Comparison of ENCODE assay signal across 15 cellular contexts in genomic region chr2:241608881-241609280, GRCh38. TPM values are rescaled to one million over a fixed set of nuclear protein-coding genes. Genes with fewer than 3 reads are reported as not detected.
A peak's percentile ranks its signal among the peaks of the same experiment; 100 is the strongest.
DNase-seq lines count a peak whose midpoint lies in the region; ATAC-seq and TF ChIP-seq lines count a peak whose summit lies in the region.
"Had no signal": no experiment of that assay in that cellular context is flagged by ENCODE, and none has a peak within 500 bp of the region (broad histone marks: within the 10 kb centered on the region; RNA-seq: fewer than 3 reads in every experiment).

No MANE protein-coding gene starts in this region.

- POLR2A ChIA-PET in naive thymus-derived CD8-positive, alpha-beta T cell (lab: Charles Lee) = interaction anchor here (2.9 kb wide), 1 partner anchor 29 kb away, joined by 14 read pairs; the partner anchor contains the start of genes ATG4B and THAP4

- no peaks in the 10 kb centered on the region for H3K9me3 ChIP-seq in CD4-positive, CD25-positive, alpha-beta regulatory T cell (ENCODE audit: control insufficient read depth in 2 of 2, low read length in 2 of 2)
- H3K9me3 ChIP-seq in KOPT-K1 (ENCODE audit: insufficient read depth, low read length, poor library complexity, severe bottlenecking) = no peaks in the 10 kb centered on the region
- H3K9me3 ChIP-seq in left ventricle myocardium inferior (replicated peaks) = no peaks in the 10 kb centered on the region
- H3K9me3 ChIP-seq: BE2C, right atrium auricular region, SJSA1 had no signal

- peaks cover 17% of the 10 kb centered on the region for H3K36me3 ChIP-seq in CD4-positive, CD25-positive, alpha-beta regulatory T cell (ENCODE audit: control insufficient read depth, insufficient read depth, low read length)
- H3K36me3 ChIP-seq in KOPT-K1 (ENCODE audit: insufficient read depth, low read length) (peaks cover 33% of the 10 kb centered on the region), left ventricle myocardium inferior (peaks cover 35% of the 10 kb centered on the region)

- peak overlapping the region; percentile 56 to 73 (median 68) for H3K4me3 Mint-ChIP-seq in CD4-positive, CD25-positive, alpha-beta regulatory T cell
- H3K4me3 Mint-ChIP-seq in activated T-helper 1 cell treated with anti-CD3 and anti-CD28 coated beads, Interleukin-12 subunit alpha, Interleukin-12 subunit beta, Interleukin-2, Interleukin-4 antibody, amounts not matched to agents 30 ng/mL and 10 ng/mL and 1 ng/mL, durations not matched to agents 14 hours and 24 hours and 36 hours = peak overlapping the region; percentile 78
- H3K4me3 Mint-ChIP-seq in naive thymus-derived CD8-positive, alpha-beta T cell = peak overlapping the region; percentile 48 to 83 (median 72)

- no peak overlapping the region for H3K27ac ChIP-seq in CD4-positive, CD25-positive, alpha-beta regulatory T cell (ENCODE audit: insufficient read depth, low read length, poor library complexity, severe bottlenecking)
- peak overlapping the region; percentile 24 for H3K27ac ChIP-seq in KOPT-K1 (ENCODE audit: low read depth, low read length, poor library complexity, severe bottlenecking)
- H3K27ac ChIP-seq in left ventricle myocardium inferior (replicated peaks) = no peak overlapping the region
- H3K27ac ChIP-seq: coronary artery, SJSA1 had no signal

- ATAC-seq in CD4-positive, CD25-positive, alpha-beta regulatory T cell (ENCODE audit: low read depth in 2 of 2) = no peak
- ATAC-seq in naive thymus-derived CD8-positive, alpha-beta T cell = no peak

- intact Hi-C loops in activated T-helper 1 cell treated with anti-CD3 and anti-CD28 coated beads, Interleukin-12 subunit alpha, Interleukin-12 subunit beta, Interleukin-2, Interleukin-4 antibody, amounts not matched to agents 30 ng/mL and 10 ng/mL and 1 ng/mL, durations not matched to agents 14 hours and 24 hours and 36 hours (cut with micrococcal nuclease) = no loop called here
- intact Hi-C loops in left ventricle myocardium inferior (cut with micrococcal nuclease) = no loop called here

- H3K27me3 Mint-ChIP-seq in CD4-positive, CD25-positive, alpha-beta regulatory T cell = no peaks in the 10 kb centered on the region
- no peaks in the 10 kb centered on the region for H3K27me3 Mint-ChIP-seq in activated T-helper 1 cell treated with anti-CD3 and anti-CD28 coated beads, Interleukin-12 subunit alpha, Interleukin-12 subunit beta, Interleukin-2, Interleukin-4 antibody, amounts not matched to agents 30 ng/mL and 10 ng/mL and 1 ng/mL, durations not matched to agents 14 hours and 24 hours and 36 hours (ENCODE audit: insufficient read depth)
- no peaks in the 10 kb centered on the region for H3K27me3 Mint-ChIP-seq in naive thymus-derived CD8-positive, alpha-beta T cell

- peak overlapping the region; percentile 39 to 91 (median 87) for H3K27ac Mint-ChIP-seq in CD4-positive, CD25-positive, alpha-beta regulatory T cell
- H3K27ac Mint-ChIP-seq in activated T-helper 1 cell treated with anti-CD3 and anti-CD28 coated beads, Interleukin-12 subunit alpha, Interleukin-12 subunit beta, Interleukin-2, Interleukin-4 antibody, amounts not matched to agents 30 ng/mL and 10 ng/mL and 1 ng/mL, durations not matched to agents 14 hours and 24 hours and 36 hours = peak overlapping the region; percentile 9
- H3K27ac Mint-ChIP-seq in naive thymus-derived CD8-positive, alpha-beta T cell = peak overlapping the region; percentile 2 to 88 (median 78)
- H3K27ac Mint-ChIP-seq: activated naive CD4-positive, alpha-beta T cell treated with anti-CD3 and anti-CD28 coated beads, Interleukin-2, amount 50 U/mL, for 72 hours had no signal

- TF ChIP-seq CTCF in left ventricle myocardium inferior (IDR thresholded peaks at IDR 0.05; ENCODE audit: borderline replicate concordance) = no peak

- H3K27me3 ChIP-seq in CD4-positive, CD25-positive, alpha-beta regulatory T cell (ENCODE audit: control insufficient read depth, insufficient read depth, low read length) = no peaks in the 10 kb centered on the region
- H3K27me3 ChIP-seq in left ventricle myocardium inferior (ENCODE audit: low read depth) = no peaks in the 10 kb centered on the region
- H3K27me3 ChIP-seq: BE2C, right atrium auricular region, SJSA1 had no signal

- peaks cover 21% of the 10 kb centered on the region for H3K4me1 ChIP-seq in CD4-positive, CD25-positive, alpha-beta regulatory T cell (ENCODE audit: control insufficient read depth, insufficient read depth, low read length, poor library complexity, severe bottlenecking)
- peaks cover 46% of the 10 kb centered on the region for H3K4me1 ChIP-seq in left ventricle myocardium inferior

- peaks cover 11 to 27% (median 18%) of the 10 kb centered on the region in 4 donors for H3K4me1 Mint-ChIP-seq in CD4-positive, CD25-positive, alpha-beta regulatory T cell
- peaks cover 18% of the 10 kb centered on the region for H3K4me1 Mint-ChIP-seq in activated T-helper 1 cell treated with anti-CD3 and anti-CD28 coated beads, Interleukin-12 subunit alpha, Interleukin-12 subunit beta, Interleukin-2, Interleukin-4 antibody, amounts not matched to agents 30 ng/mL and 10 ng/mL and 1 ng/mL, durations not matched to agents 14 hours and 24 hours and 36 hours (ENCODE audit: low read depth)
- H3K4me1 Mint-ChIP-seq in naive thymus-derived CD8-positive, alpha-beta T cell = peaks cover 14 to 26% (median 20%) of the 10 kb centered on the region in 4 donors

- H3K4me3 ChIP-seq in CD4-positive, CD25-positive, alpha-beta regulatory T cell (ENCODE audit: low read depth, low read length) = no peak overlapping the region
- H3K4me3 ChIP-seq in left ventricle myocardium inferior = no peak overlapping the region
- H3K4me3 ChIP-seq: SJSA1 had no signal

- peaks cover 5% of the 10 kb centered on the region for H3K36me3 Mint-ChIP-seq in CD4-positive, CD25-positive, alpha-beta regulatory T cell
- H3K36me3 Mint-ChIP-seq in activated T-helper 1 cell treated with anti-CD3 and anti-CD28 coated beads, Interleukin-12 subunit alpha, Interleukin-12 subunit beta, Interleukin-2, Interleukin-4 antibody, amounts not matched to agents 30 ng/mL and 10 ng/mL and 1 ng/mL, durations not matched to agents 14 hours and 24 hours and 36 hours (ENCODE audit: low read depth) = peaks cover 25% of the 10 kb centered on the region
- H3K36me3 Mint-ChIP-seq in naive thymus-derived CD8-positive, alpha-beta T cell = peaks cover 0 to 18% (median 0%) of the 10 kb centered on the region in 3 donors

- no peak for DNase-seq in CD4-positive, CD25-positive, alpha-beta regulatory T cell
- no peak for DNase-seq in activated T-helper 1 cell treated with anti-CD3 and anti-CD28 coated beads, Interleukin-12 subunit alpha, Interleukin-12 subunit beta, Interleukin-2, Interleukin-4 antibody, amounts not matched to agents 30 ng/mL and 10 ng/mL and 1 ng/mL, durations not matched to agents 14 hours and 24 hours and 36 hours (ENCODE audit: low spot score)
- no peak for DNase-seq in naive thymus-derived CD8-positive, alpha-beta T cell
- no peak for DNase-seq in left ventricle myocardium inferior
- DNase-seq in dermis blood vessel endothelial cell = no peak
- DNase-seq in NCI-H82 treated with DMSO at 0.1 percent for 48 hours (lab: John Stamatoyannopoulos, UW; ENCODE audit: unreplicated experiment) = no peak
- DNase-seq in stimulated activated CD4-positive, alpha-beta T cell treated with anti-CD3 and anti-CD28 coated beads, Interleukin-2, amount 100 ng/mL, for 24 hours = no peak
- DNase-seq: activated CD4-positive, CD25-positive, alpha-beta regulatory T cell treated with anti-CD3 and anti-CD28 coated beads, Interleukin-2, amount 50 U/mL, for 72 hours; BE2C; NCI-H1694 had no signal

- no peaks in the 10 kb centered on the region for H3K9me3 Mint-ChIP-seq in CD4-positive, CD25-positive, alpha-beta regulatory T cell
- H3K9me3 Mint-ChIP-seq in activated T-helper 1 cell treated with anti-CD3 and anti-CD28 coated beads, Interleukin-12 subunit alpha, Interleukin-12 subunit beta, Interleukin-2, Interleukin-4 antibody, amounts not matched to agents 30 ng/mL and 10 ng/mL and 1 ng/mL, durations not matched to agents 14 hours and 24 hours and 36 hours = no peaks in the 10 kb centered on the region
- H3K9me3 Mint-ChIP-seq in naive thymus-derived CD8-positive, alpha-beta T cell = no peaks in the 10 kb centered on the region
- H3K9me3 Mint-ChIP-seq: activated naive CD4-positive, alpha-beta T cell treated with anti-CD3 and anti-CD28 coated beads, Interleukin-2, amount 50 U/mL, for 72 hours had no signal

RNA-seq across cellular contexts. Expression of gene THAP4, which starts 28.1 kb away (rescaled TPM):
- 47.8 TPM for total RNA-seq in CD4-positive, CD25-positive, alpha-beta regulatory T cell
- 10 to 100 TPM; 37.5 to 42.8 (median 39.6) TPM for polyA plus RNA-seq in CD4-positive, CD25-positive, alpha-beta regulatory T cell
- total RNA-seq in activated T-helper 1 cell treated with anti-CD3 and anti-CD28 coated beads, Interleukin-12 subunit alpha, Interleukin-12 subunit beta, Interleukin-2, Interleukin-4 antibody, amounts not matched to agents 30 ng/mL and 10 ng/mL and 1 ng/mL, durations not matched to agents 14 hours and 24 hours and 36 hours = 53.1 and 58.5 TPM in 2 replicates
- total RNA-seq in naive thymus-derived CD8-positive, alpha-beta T cell = 10 to 100 TPM; 28.4 to 31.8 TPM
- polyA plus RNA-seq in naive thymus-derived CD8-positive, alpha-beta T cell = 10 to 100 TPM; 29.6 to 58.4 (median 38.9) TPM
- total RNA-seq in left ventricle myocardium inferior (68.8 TPM), dermis blood vessel endothelial cell (37.8 and 46.6 TPM in 2 replicates)

RNA-seq across cellular contexts. Expression of gene ATG4B, which starts 28.6 kb away (rescaled TPM):
- 158 TPM for total RNA-seq in CD4-positive, CD25-positive, alpha-beta regulatory T cell
- 10 to 100 TPM; 43.7 to 59.6 (median 56.2) TPM for polyA plus RNA-seq in CD4-positive, CD25-positive, alpha-beta regulatory T cell
- total RNA-seq in activated T-helper 1 cell treated with anti-CD3 and anti-CD28 coated beads, Interleukin-12 subunit alpha, Interleukin-12 subunit beta, Interleukin-2, Interleukin-4 antibody, amounts not matched to agents 30 ng/mL and 10 ng/mL and 1 ng/mL, durations not matched to agents 14 hours and 24 hours and 36 hours = 116 and 126 TPM in 2 replicates
- total RNA-seq in naive thymus-derived CD8-positive, alpha-beta T cell = 100 to 1,000 TPM; 103 to 104 TPM
- polyA plus RNA-seq in naive thymus-derived CD8-positive, alpha-beta T cell = 10 to 100 TPM; 45.8 to 60.1 (median 46.5) TPM
- 39.9 TPM for total RNA-seq in left ventricle myocardium inferior
- 66.4 and 88.5 TPM in 2 replicates for total RNA-seq in dermis blood vessel endothelial cell

RNA-seq across cellular contexts. Expression of gene BOK, which starts 50.3 kb away (rescaled TPM):
- not detected for total RNA-seq in CD4-positive, CD25-positive, alpha-beta regulatory T cell
- not detected for polyA plus RNA-seq in CD4-positive, CD25-positive, alpha-beta regulatory T cell
- 0.07 TPM in 1 of 2 replicates, not detected in the other for total RNA-seq in activated T-helper 1 cell treated with anti-CD3 and anti-CD28 coated beads, Interleukin-12 subunit alpha, Interleukin-12 subunit beta, Interleukin-2, Interleukin-4 antibody, amounts not matched to agents 30 ng/mL and 10 ng/mL and 1 ng/mL, durations not matched to agents 14 hours and 24 hours and 36 hours
- not detected for total RNA-seq in naive thymus-derived CD8-positive, alpha-beta T cell
- polyA plus RNA-seq in naive thymus-derived CD8-positive, alpha-beta T cell = under 1 TPM in 1 of 3 donors, not detected in 2; 0.53 TPM
- total RNA-seq in left ventricle myocardium inferior (2.4 TPM), dermis blood vessel endothelial cell (88.1 and 99.4 TPM in 2 replicates)

Comparison
In these comparisons a context has a peak if more than half of its experiments do, and no peak if none do; other contexts are left out.
1. H3K27ac Mint-ChIP-seq: peak in every context shown above with its lines; median percentile 87 in CD4-positive, CD25-positive, alpha-beta regulatory T cell; 78 in naive thymus-derived CD8-positive, alpha-beta T cell; 9 in activated T-helper 1 cell treated with anti-CD3 and anti-CD28 coated beads, Interleukin-12 subunit alpha, Interleukin-12 subunit beta, Interleukin-2, Interleukin-4 antibody, amounts not matched to agents 30 ng/mL and 10 ng/mL and 1 ng/mL, durations not matched to agents 14 hours and 24 hours and 36 hours.
2. RNA of gene BOK, which starts 50.3 kb away (total RNA-seq): 88.1 to 99.4 TPM in dermis blood vessel endothelial cell; 2.4 TPM in left ventricle myocardium inferior (single experiment), not detected in naive thymus-derived CD8-positive, alpha-beta T cell, 0.07 TPM in activated T-helper 1 cell treated with anti-CD3 and anti-CD28 coated beads, Interleukin-12 subunit alpha, Interleukin-12 subunit beta, Interleukin-2, Interleukin-4 antibody, amounts not matched to agents 30 ng/mL and 10 ng/mL and 1 ng/mL, durations not matched to agents 14 hours and 24 hours and 36 hours and not detected in CD4-positive, CD25-positive, alpha-beta regulatory T cell (single experiment); every median in the first group is over 10 times any median in the second.
3. Peak in every context shown above with its lines, with median percentiles within 50 percentile points of each other: H3K4me3 Mint-ChIP-seq.